Comparison of ENCODE assay signal across 31 cellular contexts in genomic region chr15:79292011-79292410, GRCh38. TPM values are rescaled to one million over a fixed set of nuclear protein-coding genes. Genes with fewer than 3 reads are reported as not detected.
"Had no signal": no experiment of that assay in that cellular context is flagged by ENCODE, and none has a peak within 500 bp of the region (broad histone marks: within the 10 kb centered on the region; RNA-seq: fewer than 3 reads in every experiment).

No MANE protein-coding gene starts in this region.

- H3K36me3 Mint-ChIP-seq: natural killer cell; neural progenitor cell; stimulated activated effector memory CD8-positive, alpha-beta T cell treated with anti-CD3 and anti-CD28 coated beads, Interleukin-12 subunit alpha, Interleukin-12 subunit beta, amount 100 ng/mL, for 72 hours; stimulated activated naive B cell treated with anti-CD40 and anti-IgM and Interleukin-4, amounts not matched to agents 10 μg/mL and 1 μg/mL and 100 μg/mL, for 72 hours had no signal

- H3K27ac Mint-ChIP-seq: natural killer cell; nephron; neural progenitor cell; progenitor cell of endocrine pancreas; stimulated activated effector memory CD8-positive, alpha-beta T cell treated with anti-CD3 and anti-CD28 coated beads, Interleukin-12 subunit alpha, Interleukin-12 subunit beta, amount 100 ng/mL, for 72 hours; stimulated activated naive B cell treated with anti-CD40 and anti-IgM and Interleukin-4, amounts not matched to agents 10 μg/mL and 1 μg/mL and 100 μg/mL, for 72 hours had no signal

- H3K4me1 Mint-ChIP-seq: natural killer cell; nephron; neural progenitor cell; stimulated activated effector memory CD8-positive, alpha-beta T cell treated with anti-CD3 and anti-CD28 coated beads, Interleukin-12 subunit alpha, Interleukin-12 subunit beta, amount 100 ng/mL, for 72 hours had no signal

- DNase-seq: natural killer cell; occipital lobe; ovary; posterior cingulate gyrus; psoas muscle; right cardiac atrium; right lobe of liver; sigmoid colon; small intestine; stimulated activated CD4-positive, alpha-beta T cell treated with anti-CD3 and anti-CD28 coated beads, Interleukin-15, amount 100 ng/mL, for 24 hours; stimulated activated CD4-positive, alpha-beta T cell treated with anti-CD3 and anti-CD28 coated beads, Interleukin-2, amount 100 ng/mL, for 24 hours; stimulated activated CD4-positive, alpha-beta T cell treated with anti-CD3 and anti-CD28 coated beads, Interleukin-2, amount 100 ng/mL, for 48 hours; stimulated activated CD4-positive, alpha-beta T cell treated with anti-CD3 and anti-CD28 coated beads, Interleukin-4, amount 100 ng/mL, for 24 hours; stimulated activated naive B cell treated with anti-CD40 and anti-IgM and Interleukin-4, amounts not matched to agents 10 μg/mL and 1 μg/mL and 100 μg/mL, for 72 hours; stimulated activated naive CD4-positive, alpha-beta T cell treated with Interleukin-2 at 50 U/mL for 16 hours; stomach; thyroid gland; trophoblast cell; upper lobe of left lung had no signal

- ATAC-seq: natural killer cell; psoas muscle; right cardiac atrium; right lobe of liver; stimulated activated effector memory CD8-positive, alpha-beta T cell treated with anti-CD3 and anti-CD28 coated beads, Interleukin-12 subunit alpha, Interleukin-12 subunit beta, amount 100 ng/mL, for 72 hours; stimulated activated naive B cell treated with anti-CD40 and anti-IgM and Interleukin-4, amounts not matched to agents 10 μg/mL and 1 μg/mL and 100 μg/mL, for 72 hours had no signal

- H3K4me3 Mint-ChIP-seq: natural killer cell; nephron; neural progenitor cell; stimulated activated effector memory CD8-positive, alpha-beta T cell treated with anti-CD3 and anti-CD28 coated beads, Interleukin-12 subunit alpha, Interleukin-12 subunit beta, amount 100 ng/mL, for 72 hours; stimulated activated naive B cell treated with anti-CD40 and anti-IgM and Interleukin-4, amounts not matched to agents 10 μg/mL and 1 μg/mL and 100 μg/mL, for 72 hours; stimulated activated naive CD8-positive, alpha-beta T cell treated with anti-CD3 and anti-CD28 coated beads, Interleukin-15, Interleukin-2, amounts not matched to agents 100 ng/mL and 50 ng/mL, for 24 hours had no signal

- H3K9me3 Mint-ChIP-seq: natural killer cell; nephron; neural progenitor cell; stimulated activated effector memory CD8-positive, alpha-beta T cell treated with anti-CD3 and anti-CD28 coated beads, Interleukin-12 subunit alpha, Interleukin-12 subunit beta, amount 100 ng/mL, for 72 hours; stimulated activated naive CD8-positive, alpha-beta T cell treated with anti-CD3 and anti-CD28 coated beads, Interleukin-15, Interleukin-2, amounts not matched to agents 100 ng/mL and 50 ng/mL, for 24 hours had no signal

RNA-seq across cellular contexts. Expression of gene ANKRD34C, which starts 9.5 kb away (rescaled TPM):
- total RNA-seq: natural killer cell, occipital lobe, osteoblast, progenitor cell of endocrine pancreas, psoas muscle, renal cortical epithelial cell, right cardiac atrium, right lobe of liver, skeletal muscle tissue, stomach, subcutaneous adipose tissue, thoracic aorta, tibial nerve, upper lobe of left lung, ureter had no signal
